In genomic region chr12:2354151-2354991, GRCh38 we compare ENCODE assay signal across 14 cellular contexts.
DNase-seq lines count a peak whose midpoint lies in the region; ATAC-seq, FAIRE-seq and TF ChIP-seq lines count a peak whose summit lies in the region.
"Had no signal": no experiment of that assay in that cellular context is flagged by ENCODE, and none has a peak within 500 bp of the region (broad histone marks: within the 10 kb centered on the region; RNA-seq: fewer than 3 reads in every experiment).

No MANE protein-coding gene starts in this region.

- peaks cover 11% of the 10 kb centered on the region for H3K9me3 Mint-ChIP-seq in glutamatergic neuron (ENCODE audit: unreplicated experiment)

- H3K4me1 ChIP-seq in muscle layer of colon (ENCODE audit: insufficient read depth, low read length): peaks cover 59% of the 10 kb centered on the region

- H3K27me3 Mint-ChIP-seq in glutamatergic neuron (ENCODE audit: unreplicated experiment): peaks cover 24% of the 10 kb centered on the region

- H3K4me1 Mint-ChIP-seq in glutamatergic neuron (ENCODE audit: low read depth, unreplicated experiment): peaks cover 41% of the 10 kb centered on the region

- H3K4me3 Mint-ChIP-seq in glutamatergic neuron (ENCODE audit: unreplicated experiment): no peak overlapping the region
- H3K4me3 Mint-ChIP-seq: activated CD4-positive, alpha-beta T cell treated with anti-CD3 and anti-CD28 coated beads for 36 hours had no signal

- TF ChIP-seq CTCF in astrocyte of the cerebellum (IDR thresholded peaks at IDR 0.05; ENCODE audit: low read depth, low read length, missing control alignments) (peak; percentile 19), glutamatergic neuron (IDR thresholded peaks at IDR 0.05; ENCODE audit: partially characterized antibody, unreplicated experiment) (no peak)

- ATAC-seq in HG02981 (IDR thresholded peaks at IDR 0.05; ENCODE audit: unreplicated experiment): no peak
- ATAC-seq: activated CD4-positive, alpha-beta T cell treated with anti-CD3 and anti-CD28 coated beads for 36 hours; left colon had no signal

- no peak overlapping the region for H3K27ac Mint-ChIP-seq in glutamatergic neuron (ENCODE audit: unreplicated experiment)
- H3K27ac Mint-ChIP-seq: activated CD4-positive, alpha-beta T cell treated with anti-CD3 and anti-CD28 coated beads for 36 hours had no signal

- no peaks in the 10 kb centered on the region for H3K36me3 ChIP-seq in muscle layer of colon (ENCODE audit: insufficient read depth, low read length)

- H3K9me3 ChIP-seq in muscle layer of colon (ENCODE audit: low read length): no peaks in the 10 kb centered on the region

- peak; percentile 33 for DNase-seq in NCI-H748 (lab: John Stamatoyannopoulos, UW; ENCODE audit: unreplicated experiment)
- DNase-seq in NCI-H748 treated with DMSO at 0.1 percent for 48 hours (lab: John Stamatoyannopoulos, UW): no peak
- peak; percentile 67 for DNase-seq in astrocyte of the cerebellum (ENCODE audit: low read depth)
- no peak for DNase-seq in urothelium cell line (ENCODE audit: low spot score)
- DNase-seq in SKM-1 (lab: John Stamatoyannopoulos, UW; ENCODE audit: unreplicated experiment): no peak
- no peak for DNase-seq in glutamatergic neuron
- DNase-seq: activated CD4-positive, alpha-beta T cell treated with anti-CD3 and anti-CD28 coated beads for 36 hours; cortex of kidney; left colon; NCI-H774; SW 1271 had no signal

- in situ Hi-C loops in astrocyte of the cerebellum (cut with HindIII; ENCODE audit: low sequenced_read_pairs): no loop called here

- FAIRE-seq in urothelium cell line (lab: Jason Lieb, UNC): peak; percentile 55

- no peak overlapping the region for H3K4me3 ChIP-seq in astrocyte of the cerebellum (ENCODE audit: low read depth, low read length)
- no peak overlapping the region for H3K4me3 ChIP-seq in muscle layer of colon (ENCODE audit: low read depth in 1 of 2, low read length in 2 of 2)

- peak overlapping the region; percentile 72 for H3K27ac ChIP-seq in muscle layer of colon (ENCODE audit: low read depth, low read length)
- H3K27ac ChIP-seq: KMS-11 had no signal

- H3K36me3 Mint-ChIP-seq in glutamatergic neuron (ENCODE audit: unreplicated experiment): no peaks in the 10 kb centered on the region

- H3K27me3 ChIP-seq in muscle layer of colon (ENCODE audit: control insufficient read depth in 1 of 2, insufficient read depth in 2 of 2, low read length in 2 of 2): no peaks in the 10 kb centered on the region

- peak overlapping the region; percentile 10 for H3K9ac ChIP-seq in muscle layer of colon (ENCODE audit: low read length)
- H3K9ac ChIP-seq: KMS-11 had no signal

Comparison
In these comparisons a context has a peak if more than half of its experiments do, and no peak if none do; other contexts are left out.
1. DNase-seq: peak in NCI-H748 (single experiment) and astrocyte of the cerebellum (single experiment); none in NCI-H748 treated with DMSO at 0.1 percent for 48 hours (single experiment), urothelium cell line (single experiment), SKM-1 (single experiment) and glutamatergic neuron (single experiment).